Comparison of ENCODE assay signal across 11 cellular contexts in genomic region chr5:32057157-32058096, GRCh38.
A peak's percentile ranks its signal among the peaks of the same experiment; 100 is the strongest.
DNase-seq lines count a peak whose midpoint lies in the region; FAIRE-seq and TF ChIP-seq lines count a peak whose summit lies in the region.
"Had no signal": no experiment of that assay in that cellular context is flagged by ENCODE, and none has a peak within 500 bp of the region (broad histone marks: within the 10 kb centered on the region; RNA-seq: fewer than 3 reads in every experiment).

No MANE protein-coding gene starts in this region.

- peak; percentile 21 for FAIRE-seq in D721Med (lab: Jason Lieb, UNC)

- H3K27ac Mint-ChIP-seq in HFFc6 (no peak overlapping the region), mesothelial cell of epicardium (no peak overlapping the region)
- H3K27ac Mint-ChIP-seq: activated CD4-positive, alpha-beta T cell treated with anti-CD3 and anti-CD28 coated beads for 36 hours had no signal

- TF ChIP-seq CTCF in D721Med (IDR thresholded peaks at IDR 0.05; ENCODE audit: insufficient read depth, missing control alignments), result peak; percentile 18
- TF ChIP-seq CTCF in HFFc6 (IDR thresholded peaks at IDR 0.05), result peak; percentile 76
- peak; percentile 65 for TF ChIP-seq CTCF in mesothelial cell of epicardium (IDR thresholded peaks at IDR 0.05; ENCODE audit: unreplicated experiment)

- DNase-seq in D721Med (ENCODE audit: insufficient read length, low spot score), result no peak
- DNase-seq in HFFc6, result no peak
- peak; percentile 24 for DNase-seq in amniotic epithelial cell (ENCODE audit: low read depth)
- DNase-seq in mesothelial cell of epicardium (ENCODE audit: low spot score in 2 of 2, unreplicated experiment in 2 of 2), result no peak
- no peak for DNase-seq in COR-L47 (lab: John Stamatoyannopoulos, UW)
- DNase-seq in HK-2 (ENCODE audit: unreplicated experiment), result no peak
- no peak for DNase-seq in NCI-H510A treated with DMSO at 0.1 percent for 48 hours (lab: John Stamatoyannopoulos, UW)
- DNase-seq in NCI-H774 (lab: John Stamatoyannopoulos, UW), result no peak
- DNase-seq: activated CD4-positive, alpha-beta T cell treated with anti-CD3 and anti-CD28 coated beads for 36 hours; activated naive CD4-positive, alpha-beta T cell treated with anti-CD3 and anti-CD28 coated beads, Interleukin-2, amount 50 U/mL, for 16 hours; stimulated activated CD4-positive, alpha-beta T cell treated with anti-CD3 and anti-CD28 coated beads, Interleukin-2, amount 100 ng/mL, for 24 hours had no signal

- H3K9me3 Mint-ChIP-seq in HFFc6 (no peaks in the 10 kb centered on the region), mesothelial cell of epicardium (peaks cover 8% of the 10 kb centered on the region)

- H3K36me3 Mint-ChIP-seq in HFFc6 (ENCODE audit: low read depth) (peaks cover 1% of the 10 kb centered on the region; the same call in 1 of the 2 replicates), mesothelial cell of epicardium (peaks cover 38% of the 10 kb centered on the region)

- peaks cover 7% of the 10 kb centered on the region; the same call in 1 of the 2 replicates for H3K4me1 Mint-ChIP-seq in HFFc6 (ENCODE audit: low read depth)
- H3K4me1 Mint-ChIP-seq in mesothelial cell of epicardium, result peaks cover 10% of the 10 kb centered on the region
- H3K4me1 Mint-ChIP-seq: activated CD4-positive, alpha-beta T cell treated with anti-CD3 and anti-CD28 coated beads for 36 hours had no signal

- no peak overlapping the region for H3K4me3 Mint-ChIP-seq in HFFc6
- H3K4me3 Mint-ChIP-seq in mesothelial cell of epicardium, result no peak overlapping the region
- H3K4me3 Mint-ChIP-seq: activated CD4-positive, alpha-beta T cell treated with anti-CD3 and anti-CD28 coated beads for 36 hours had no signal

- H3K27me3 Mint-ChIP-seq in HFFc6 (ENCODE audit: insufficient read depth) (peaks cover 15% of the 10 kb centered on the region), mesothelial cell of epicardium (ENCODE audit: low read depth) (no peaks in the 10 kb centered on the region)
- H3K27me3 Mint-ChIP-seq: activated CD4-positive, alpha-beta T cell treated with anti-CD3 and anti-CD28 coated beads for 36 hours had no signal

Comparison
In these comparisons a context has a peak if more than half of its experiments do, and no peak if none do; other contexts are left out.
1. CTCF ChIP-seq: peak in every context shown above with its lines; median percentile 76 in HFFc6; 65 in mesothelial cell of epicardium; 18 in D721Med.